Comparison of ENCODE assay signal across 8 cellular contexts in genomic region chr11:4636962-4637661, GRCh38. TPM values are rescaled to one million over a fixed set of nuclear protein-coding genes. Genes with fewer than 3 reads are reported as not detected.
A peak's percentile ranks its signal among the peaks of the same experiment; 100 is the strongest.
DNase-seq lines count a peak whose midpoint lies in the region; ATAC-seq and TF ChIP-seq lines count a peak whose summit lies in the region.

TSS of gene OR51D1 (plus strand) at chr11:4637477. CDS start at chr11:4639791, 2,314 bp downstream.

- CTCF ChIA-PET in activated CD4-positive, alpha-beta T cell treated with anti-CD3 and anti-CD28 coated beads for 36 hours (lab: Charles Lee) = interaction anchor here (0.5 to 3.6 kb wide), 24 partner anchors 8 to 1254 kb away, joined by 3 to 44 read pairs (median 4); no protein-coding TSS in a partner anchor

- WGBS in lower leg skin, 2 donors = 31 to 33% methylated on average over 20 to 21 of the region's 21 CpGs

- no peak for TF ChIP-seq POLR2A in lower leg skin (IDR thresholded peaks at IDR 0.05)

- H3K9ac ChIP-seq in BLaER1 = no peak within 1 kb of the TSS

- H3K27me3 Mint-ChIP-seq in activated CD4-positive, alpha-beta T cell treated with anti-CD3 and anti-CD28 coated beads for 36 hours = peaks cover 9% of the 10 kb centered on the region

- no peaks in the 10 kb centered on the region for H3K36me3 Mint-ChIP-seq in activated CD4-positive, alpha-beta T cell treated with anti-CD3 and anti-CD28 coated beads for 36 hours (ENCODE audit: low read depth)

- H3K4me3 ChIP-seq in BLaER1 (no peak within 1 kb of the TSS), lower leg skin (ENCODE audit: low read depth, poor library complexity, severe bottlenecking) (no peak within 1 kb of the TSS)

- intact Hi-C loops in activated CD4-positive, alpha-beta T cell treated with anti-CD3 and anti-CD28 coated beads for 36 hours (cut with DNase I, micrococcal nuclease) = loop anchor here (1.0 to 10.0 kb wide), 5 partner anchors 189 to 1170 kb away; partner anchors contain the start of gene OR52N2 (in 2 of the 2)
- intact Hi-C loops in lower leg skin (cut with DNase I; ENCODE audit: low total_unique reads) = no loop called here

- no peak within 1 kb of the TSS for H3K27ac Mint-ChIP-seq in activated CD4-positive, alpha-beta T cell treated with anti-CD3 and anti-CD28 coated beads for 36 hours

- DNase-seq in GM19238 (ENCODE audit: insufficient read length, low spot score) (peak; percentile 46), NCI-H345 treated with DMSO at 0.1 percent for 48 hours (lab: John Stamatoyannopoulos, UW; ENCODE audit: unreplicated experiment) (peak; percentile 51), dedifferentiated amniotic fluid mesenchymal stem cell (ENCODE audit: extremely low spot score) (peak; percentile 31), lower leg skin (ENCODE audit: low spot score in 2 of 2) (peak; percentile 32 to 92)
- DNase-seq in activated CD4-positive, alpha-beta T cell treated with anti-CD3 and anti-CD28 coated beads for 36 hours = peak; percentile 84
- peak; percentile 21 to 54 (median 30) for DNase-seq in stimulated activated CD4-positive, alpha-beta T cell treated with anti-CD3 and anti-CD28 coated beads, TNF-alpha, amount 100 ng/mL, for 1 hour (ENCODE audit: low read depth in 3 of 3, low spot score in 1 of 3)

- H3K4me1 ChIP-seq in BLaER1 = no peaks in the 10 kb centered on the region

- no peaks in the 10 kb centered on the region for H4K20me1 ChIP-seq in BLaER1

- H3K27me3 ChIP-seq in BLaER1 = no peaks in the 10 kb centered on the region

- H3K27ac ChIP-seq in BLaER1 = no peak within 1 kb of the TSS

- peak; percentile 98 for ATAC-seq in HG03354 (IDR thresholded peaks at IDR 0.05; ENCODE audit: poor library complexity, severe bottlenecking, unreplicated experiment)
- peak; percentile 99 for ATAC-seq in activated CD4-positive, alpha-beta T cell treated with anti-CD3 and anti-CD28 coated beads for 36 hours

- H3K36me3 ChIP-seq in BLaER1 = no peaks in the 10 kb centered on the region

- TF ChIP-seq CTCF in lower leg skin (IDR thresholded peaks at IDR 0.05) = no peak

- H3K4me1 Mint-ChIP-seq in activated CD4-positive, alpha-beta T cell treated with anti-CD3 and anti-CD28 coated beads for 36 hours = no peaks in the 10 kb centered on the region

- no peak within 1 kb of the TSS for H3K4me3 Mint-ChIP-seq in activated CD4-positive, alpha-beta T cell treated with anti-CD3 and anti-CD28 coated beads for 36 hours

- no peaks in the 10 kb centered on the region for H3K9me3 ChIP-seq in BLaER1

- peak within 1 kb of the TSS; percentile 47 for H3K4me2 ChIP-seq in BLaER1

- POLR2A ChIA-PET in activated CD4-positive, alpha-beta T cell treated with anti-CD3 and anti-CD28 coated beads for 36 hours (lab: Charles Lee) = no interaction called here

- H3K9me3 Mint-ChIP-seq in activated CD4-positive, alpha-beta T cell treated with anti-CD3 and anti-CD28 coated beads for 36 hours (ENCODE audit: low read depth) = no peaks in the 10 kb centered on the region

RNA-seq across cellular contexts. Expression of gene OR51D1, which starts in this region (rescaled TPM):
- not detected for total RNA-seq in activated CD4-positive, alpha-beta T cell treated with anti-CD3 and anti-CD28 coated beads for 36 hours
- not detected for total RNA-seq in lower leg skin

Comparison
In these comparisons a context has a peak if more than half of its experiments do, and no peak if none do; other contexts are left out.
1. Peak in DNase-seq and ATAC-seq in activated CD4-positive, alpha-beta T cell treated with anti-CD3 and anti-CD28 coated beads for 36 hours; RNA of the gene not detected or under 1 TPM.
2. Peak in DNase-seq in lower leg skin; RNA of the gene not detected or under 1 TPM.
3. DNase-seq: peak in every context shown above with its lines; median percentile 84 in activated CD4-positive, alpha-beta T cell treated with anti-CD3 and anti-CD28 coated beads for 36 hours; 62 in lower leg skin; 51 in NCI-H345 treated with DMSO at 0.1 percent for 48 hours; 46 in GM19238; 31 in dedifferentiated amniotic fluid mesenchymal stem cell; 30 in stimulated activated CD4-positive, alpha-beta T cell treated with anti-CD3 and anti-CD28 coated beads, TNF-alpha, amount 100 ng/mL, for 1 hour.